In the genomic region with DNA sequence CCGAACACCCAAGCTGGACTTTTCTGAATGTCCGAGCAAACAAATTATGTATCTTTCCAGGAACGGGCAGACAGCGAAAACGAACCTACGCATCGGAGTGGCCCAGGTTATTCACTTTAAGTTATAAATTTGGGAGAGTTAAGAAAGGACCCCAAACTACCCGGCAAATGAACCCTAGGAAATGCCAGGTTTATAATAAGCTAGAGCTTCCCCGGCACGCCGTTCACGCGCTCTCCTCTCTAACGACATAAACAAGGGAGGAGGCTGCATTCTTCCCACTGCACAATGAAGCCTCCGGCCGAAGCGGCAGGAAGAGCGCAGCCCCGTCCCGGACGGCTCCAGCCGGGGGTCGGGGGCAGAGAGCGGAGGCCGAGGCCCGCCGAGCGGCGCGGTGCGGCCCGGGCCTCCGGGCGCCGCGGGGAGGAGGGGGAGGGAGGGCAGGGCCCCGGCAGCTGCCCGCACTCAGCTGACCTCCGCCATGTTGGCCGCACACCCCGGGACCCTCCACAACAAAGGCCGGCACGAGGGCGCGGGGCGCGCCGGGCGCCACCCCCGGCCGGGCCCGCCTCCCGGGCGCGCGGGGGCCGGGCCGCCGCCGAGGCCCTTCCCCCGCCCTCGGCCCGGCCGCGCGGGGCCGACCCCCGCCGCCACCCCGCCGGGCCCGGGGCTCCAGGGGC, we compare ENCODE assay signal across 8 cellular contexts. TPM values are rescaled to one million over a fixed set of nuclear protein-coding genes. Genes with fewer than 3 reads are reported as not detected.
DNase-seq lines count a peak whose midpoint lies in the region; ATAC-seq and TF ChIP-seq lines count a peak whose summit lies in the region.

No MANE protein-coding gene starts in this region.

- H3K36me3 ChIP-seq in HUES6 (ENCODE audit: control insufficient read depth, insufficient read depth, low read length) (no peaks in the 10 kb centered on the region), colonic mucosa (no peaks in the 10 kb centered on the region)

- H3K9me3 ChIP-seq in HUES6 (ENCODE audit: control insufficient read depth, insufficient read depth, low read depth, low read length) (no peaks in the 10 kb centered on the region), colonic mucosa (no peaks in the 10 kb centered on the region)

- H3K27ac Mint-ChIP-seq in stimulated activated effector memory CD8-positive, alpha-beta T cell treated with anti-CD3 and anti-CD28 coated beads, Interleukin-12 subunit alpha, Interleukin-12 subunit beta, amount 100 ng/mL, for 72 hours: peak overlapping the region; percentile 94

- H3K4me3 Mint-ChIP-seq in stimulated activated effector memory CD8-positive, alpha-beta T cell treated with anti-CD3 and anti-CD28 coated beads, Interleukin-12 subunit alpha, Interleukin-12 subunit beta, amount 100 ng/mL, for 72 hours: peak overlapping the region; percentile 86

- no peaks in the 10 kb centered on the region for H3K9me3 Mint-ChIP-seq in stimulated activated effector memory CD8-positive, alpha-beta T cell treated with anti-CD3 and anti-CD28 coated beads, Interleukin-12 subunit alpha, Interleukin-12 subunit beta, amount 100 ng/mL, for 72 hours

- no peak for TF ChIP-seq CTCF in colonic mucosa (IDR thresholded peaks at IDR 0.05)

- H3K27me3 ChIP-seq in HUES6 (ENCODE audit: control insufficient read depth, insufficient read depth, low read length) (no peaks in the 10 kb centered on the region), colonic mucosa (no peaks in the 10 kb centered on the region), layer of hippocampus (ENCODE audit: control insufficient read depth, insufficient read depth, low read length) (no peaks in the 10 kb centered on the region)

- H3K27ac ChIP-seq in HUES6 (ENCODE audit: low read depth, low read length) (peak overlapping the region; percentile 95), colonic mucosa (peak overlapping the region; percentile 95), layer of hippocampus (ENCODE audit: low read depth, low read length) (peak overlapping the region; percentile 97)

- peak overlapping the region; percentile 91 for H3K4me3 ChIP-seq in HUES6 (ENCODE audit: low read depth, low read length)
- peak overlapping the region; percentile 77 for H3K4me3 ChIP-seq in colonic mucosa

- H3K36me3 Mint-ChIP-seq in stimulated activated effector memory CD8-positive, alpha-beta T cell treated with anti-CD3 and anti-CD28 coated beads, Interleukin-12 subunit alpha, Interleukin-12 subunit beta, amount 100 ng/mL, for 72 hours: peaks cover 20% of the 10 kb centered on the region

- H3K9ac ChIP-seq in HUES6 (ENCODE audit: low read length): peak overlapping the region; percentile 94
- H3K9ac ChIP-seq in colonic mucosa (ENCODE audit: low read depth in 2 of 2, low read length in 2 of 2): peak overlapping the region; percentile 71 to 100

- H3K4me1 Mint-ChIP-seq in stimulated activated effector memory CD8-positive, alpha-beta T cell treated with anti-CD3 and anti-CD28 coated beads, Interleukin-12 subunit alpha, Interleukin-12 subunit beta, amount 100 ng/mL, for 72 hours: peaks cover 33% of the 10 kb centered on the region

- H3K4me1 ChIP-seq in HUES6 (ENCODE audit: control insufficient read depth, insufficient read depth, low read length) (peaks cover 31% of the 10 kb centered on the region), colonic mucosa (no peaks in the 10 kb centered on the region)

- DNase-seq in NCI-H345 (lab: John Stamatoyannopoulos, UW) (peak; percentile 23), NCI-H345 treated with DMSO at 0.1 percent for 48 hours (lab: John Stamatoyannopoulos, UW; ENCODE audit: unreplicated experiment) (no peak), UCSD-AML1 (lab: John Stamatoyannopoulos, UW; ENCODE audit: unreplicated experiment) (peak; percentile 77), colonic mucosa (peak; percentile 65)
- DNase-seq in stimulated activated effector memory CD8-positive, alpha-beta T cell treated with anti-CD3 and anti-CD28 coated beads, Interleukin-12 subunit alpha, Interleukin-12 subunit beta, amount 100 ng/mL, for 72 hours (ENCODE audit: low spot score in 2 of 2): peak; percentile 11 to 65

- ATAC-seq in GM21529 (IDR thresholded peaks at IDR 0.05; ENCODE audit: unreplicated experiment): peak; percentile 43
- peak; percentile 66 for ATAC-seq in stimulated activated effector memory CD8-positive, alpha-beta T cell treated with anti-CD3 and anti-CD28 coated beads, Interleukin-12 subunit alpha, Interleukin-12 subunit beta, amount 100 ng/mL, for 72 hours

- intact Hi-C loops in colonic mucosa (cut with DNase I): no loop called here

RNA-seq across cellular contexts. Expression of gene SIAH1, which starts 0.8 kb away (rescaled TPM):
- total RNA-seq in colonic mucosa: 10 to 100 TPM; 19.7 to 27.9 TPM
